Comparison of ENCODE assay signal across 2 cellular contexts in genomic region chr6:104953410-104953953, GRCh38.
TF ChIP-seq lines count a peak whose summit lies in the region.

No MANE protein-coding gene starts in this region.

TF ChIP-seq in A549, 52 proteins besides CTCF, POLR2A, EP300 and RAD21 (continued from another document):
- no peak for TF ChIP-seq HMGXB4 (CRISPR knock-in tag; IDR thresholded peaks at IDR 0.05; ENCODE audit: borderline replicate concordance)
- no peak for TF ChIP-seq FOSB (CRISPR knock-in tag; IDR thresholded peaks at IDR 0.05)
TF ChIP-seq in A549: peak in this region for 0.

TF ChIP-seq in HEK293, 187 proteins besides CTCF, POLR2A, EP300 and RAD21 (continued from another document):
- TF ChIP-seq HIC1 (tag by site-specific recombination; IDR thresholded peaks at IDR 0.05) (peak; percentile 68; the same call in 1 of the 2 replicates), ZBTB48 (tag by site-specific recombination; IDR thresholded peaks at IDR 0.05) (peak; percentile 87), ZBTB49 (tag by site-specific recombination; IDR thresholded peaks at IDR 0.05; ENCODE audit: low read depth) (no peak), SP3 (tag by site-specific recombination; IDR thresholded peaks at IDR 0.05) (peak; percentile 37; the same call in 1 of the 2 replicates), ZNF132 (tag by site-specific recombination; IDR thresholded peaks at IDR 0.05; ENCODE audit: borderline replicate concordance) (no peak), HOXC10 (CRISPR knock-in tag; IDR thresholded peaks at IDR 0.05) (no peak), GLIS2 (tag by site-specific recombination; IDR thresholded peaks at IDR 0.05) (peak; percentile 24; the same call in 1 of the 2 replicates), ZNF701 (tag by site-specific recombination; IDR thresholded peaks at IDR 0.05) (no peak), RBAK (tag by site-specific recombination; IDR thresholded peaks at IDR 0.05) (no peak)
